Comparison of ENCODE assay signal across 21 cellular contexts in genomic region chr9:114671605-114672004, GRCh38. TPM values are rescaled to one million over a fixed set of nuclear protein-coding genes. Genes with fewer than 3 reads are reported as not detected.
"Had no signal": no experiment of that assay in that cellular context is flagged by ENCODE, and none has a peak within 500 bp of the region (broad histone marks: within the 10 kb centered on the region; RNA-seq: fewer than 3 reads in every experiment).

No MANE protein-coding gene starts in this region.

- H3K36me3 ChIP-seq: ascending aorta, gastrocnemius medialis, uterus had no signal

- DNase-seq: activated CD4-positive, CD25-positive, alpha-beta regulatory T cell treated with anti-CD3 and anti-CD28 coated beads, Interleukin-2, amount 50 U/mL, for 72 hours; activated CD8-positive, alpha-beta memory T cell treated with anti-CD3 and anti-CD28 coated beads, Interleukin-2, amount 50 U/mL, for 4 hours; activated CD8-positive, alpha-beta T cell treated with anti-CD3 and anti-CD28 coated beads for 36 hours; activated gamma-delta T cell treated with Interleukin-2 at 50 U/mL for 16 hours; activated naive CD8-positive, alpha-beta T cell treated with anti-CD3 and anti-CD28 coated beads, Interleukin-2, amount 10 ng/mL, durations not matched to agents 7 days and 5 days; activated T-cell treated with anti-CD3 and anti-CD28 coated beads, Interleukin-2, amount 50 U/mL, for 72 hours; central memory CD4-positive, alpha-beta T cell; effector CD4-positive, alpha-beta T cell; gastrocnemius medialis; kidney; retina; stimulated activated CD4-positive, alpha-beta T cell treated with anti-CD3 and anti-CD28 coated beads, Interleukin-4, amount 100 ng/mL, for 1 hour; uterus had no signal

- H3K9me3 ChIP-seq: ascending aorta, gastrocnemius medialis, uterus had no signal

- H3K4me3 ChIP-seq: ascending aorta, coronary artery, gastrocnemius medialis, uterus had no signal

- H3K4me1 ChIP-seq: ascending aorta, gastrocnemius medialis, uterus had no signal

- H3K27me3 ChIP-seq: ascending aorta, gastrocnemius medialis, uterus had no signal

- ATAC-seq: activated CD8-positive, alpha-beta T cell treated with anti-CD3 and anti-CD28 coated beads for 36 hours; activated T-cell treated with anti-CD3 and anti-CD28 coated beads, Interleukin-2, amount 50 U/mL, for 72 hours; gastrocnemius medialis had no signal

- H3K27ac ChIP-seq: ascending aorta, coronary artery, gastrocnemius medialis, uterus had no signal

RNA-seq across cellular contexts. Expression of gene TEX48, which starts 10.4 kb away (rescaled TPM):
- total RNA-seq: activated naive CD8-positive, alpha-beta T cell treated with anti-CD3 and anti-CD28 coated beads, Interleukin-2, amount 10 ng/mL, durations not matched to agents 7 days and 5 days; ascending aorta; endothelial cell of umbilical vein; fibroblast of lung; gastrocnemius medialis; kidney; lower leg skin; mesothelial cell of epicardium; myocyte; uterus had no signal
- polyA plus RNA-seq: endothelial cell of umbilical vein, fibroblast of lung had no signal

RNA-seq across cellular contexts. Expression of gene TEX53, which starts 14.0 kb away (rescaled TPM):
- total RNA-seq: activated CD8-positive, alpha-beta T cell treated with anti-CD3 and anti-CD28 coated beads for 36 hours; activated naive CD8-positive, alpha-beta T cell treated with anti-CD3 and anti-CD28 coated beads, Interleukin-2, amount 10 ng/mL, durations not matched to agents 7 days and 5 days; activated T-cell treated with anti-CD3 and anti-CD28 coated beads, Interleukin-2, amount 50 U/mL, for 72 hours; ascending aorta; endothelial cell of umbilical vein; fibroblast of lung; gastrocnemius medialis; kidney; lower leg skin; mesothelial cell of epicardium; myocyte; uterus had no signal
- polyA plus RNA-seq: endothelial cell of umbilical vein, fibroblast of lung, thymus had no signal
